In the genomic region with DNA sequence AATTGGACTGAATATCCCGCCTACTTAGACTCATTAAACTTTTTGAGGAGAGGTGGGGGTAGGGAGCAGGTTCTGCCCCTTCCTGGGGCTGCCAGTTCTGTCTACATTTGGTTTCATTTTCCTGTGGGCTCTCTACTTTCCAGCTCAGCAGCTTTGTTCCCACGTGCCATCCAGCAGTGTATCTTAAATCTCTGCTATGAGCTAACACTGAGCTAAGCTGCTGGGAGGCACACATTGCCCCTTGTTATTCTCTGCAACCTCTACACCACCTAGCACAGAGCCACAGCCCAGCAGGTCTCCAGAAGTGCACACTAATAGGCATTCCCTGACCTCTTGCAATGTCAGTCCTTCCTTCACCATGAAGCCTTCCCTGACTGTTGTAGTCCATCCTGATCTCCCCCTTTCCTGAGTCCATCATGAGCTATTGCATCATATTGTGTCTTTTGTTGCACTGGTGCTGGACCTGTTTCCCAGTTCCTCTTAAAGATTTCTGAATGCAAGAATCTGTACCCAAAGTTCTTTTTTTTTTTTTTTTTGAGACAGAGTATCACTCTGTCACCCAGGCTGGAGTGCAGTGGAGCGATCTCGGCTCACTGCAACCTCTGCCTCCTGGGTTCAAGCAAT, we compare ENCODE assay signal across 13 cellular contexts.
DNase-seq lines count a peak whose midpoint lies in the region; ATAC-seq and TF ChIP-seq lines count a peak whose summit lies in the region.
"Had no signal": no experiment of that assay in that cellular context is flagged by ENCODE, and none has a peak within 500 bp of the region (broad histone marks: within the 10 kb centered on the region; RNA-seq: fewer than 3 reads in every experiment).

No MANE protein-coding gene starts in this region.

- no peaks in the 10 kb centered on the region for H3K79me2 ChIP-seq in DND-41 (ENCODE audit: insufficient read depth, low read length)

- TF ChIP-seq CTCF in DND-41 (IDR thresholded peaks at IDR 0.05; ENCODE audit: borderline replicate concordance, extremely low read depth, low read length, poor library complexity, severe bottlenecking), result no peak

- H3K9ac ChIP-seq in BLaER1, result no peak overlapping the region
- no peak overlapping the region for H3K9ac ChIP-seq in DND-41 (ENCODE audit: low read depth, low read length)

- no peak overlapping the region for H2AFZ ChIP-seq in DND-41 (ENCODE audit: low read depth, low read length)

- no peaks in the 10 kb centered on the region for H3K36me3 ChIP-seq in BLaER1
- no peaks in the 10 kb centered on the region for H3K36me3 ChIP-seq in DND-41 (ENCODE audit: insufficient read depth, low read length)
- H3K36me3 ChIP-seq: suprapubic skin had no signal

- peak overlapping the region; percentile 38 for H3K4me2 ChIP-seq in BLaER1
- H3K4me2 ChIP-seq in DND-41 (ENCODE audit: insufficient read depth, low read length), result peak overlapping the region; percentile 37; the same call in 1 of the 2 replicates
- H3K4me2 ChIP-seq: smooth muscle cell had no signal

- DNase-seq in DND-41 (peak; percentile 57), RPMI8226 (peak; percentile 35), fibroblast of peridontal ligament (ENCODE audit: extremely low read depth) (peak; percentile 56), SIG-M5 treated with dmso at 0.1 percent for 504 hours (lab: John Stamatoyannopoulos, UW; ENCODE audit: unreplicated experiment) (no peak)
- DNase-seq in stimulated activated CD4-positive, alpha-beta T cell treated with anti-CD3 and anti-CD28 coated beads, Interleukin-2, amount 100 ng/mL, for 48 hours, result no peak
- DNase-seq: activated CD8-positive, alpha-beta memory T cell treated with anti-CD3 and anti-CD28 coated beads, Interleukin-2, amount 50 U/mL, for 48 hours; amniotic stem cell; CD4-positive, alpha-beta T cell; SHP77 treated with DMSO at 0.1 percent for 48 hours had no signal

- H4K20me1 ChIP-seq in BLaER1 (no peaks in the 10 kb centered on the region), DND-41 (ENCODE audit: insufficient read depth, low read length) (no peaks in the 10 kb centered on the region)

- H3K9me3 ChIP-seq in BLaER1 (peaks cover 20% of the 10 kb centered on the region), DND-41 (ENCODE audit: insufficient read depth, low read length, severe bottlenecking) (no peaks in the 10 kb centered on the region)
- H3K9me3 ChIP-seq: suprapubic skin had no signal

- ATAC-seq in DND-41 (ENCODE audit: insufficient read depth, low read depth) (peak; percentile 96), GM18520 (IDR thresholded peaks at IDR 0.05; ENCODE audit: unreplicated experiment) (no peak)

- no peaks in the 10 kb centered on the region for H3K27me3 ChIP-seq in BLaER1
- H3K27me3 ChIP-seq in DND-41 (ENCODE audit: insufficient read depth, low read length, poor library complexity), result peaks cover 7% of the 10 kb centered on the region

- H3K4me3 ChIP-seq in BLaER1 (no peak overlapping the region), DND-41 (ENCODE audit: low read depth in 1 of 2, low read length in 2 of 2) (no peak overlapping the region)
- H3K4me3 ChIP-seq: smooth muscle cell, suprapubic skin had no signal

- H3K27ac ChIP-seq in BLaER1 (0 out of 2 replicates have a peak overlapping the region, but pooled peaks have one; percentile 25), DND-41 (ENCODE audit: low read length) (no peak overlapping the region)
- H3K27ac ChIP-seq: suprapubic skin had no signal

- peaks cover 24% of the 10 kb centered on the region for H3K4me1 ChIP-seq in BLaER1
- H3K4me1 ChIP-seq in DND-41 (ENCODE audit: insufficient read depth, low read length), result peaks cover 6% of the 10 kb centered on the region
- H3K4me1 ChIP-seq: suprapubic skin had no signal

Comparison
In these comparisons a context has a peak if more than half of its experiments do, and no peak if none do; other contexts are left out.
1. DNase-seq: peak in DND-41 (single experiment), RPMI8226 (single experiment) and fibroblast of peridontal ligament (single experiment); none in stimulated activated CD4-positive, alpha-beta T cell treated with anti-CD3 and anti-CD28 coated beads, Interleukin-2, amount 100 ng/mL, for 48 hours (0 of 2) and SIG-M5 treated with dmso at 0.1 percent for 504 hours (single experiment).